In genomic region chr12:92403210-92404175, GRCh38 we compare ENCODE assay signal across 9 cellular contexts.
DNase-seq lines count a peak whose midpoint lies in the region; ATAC-seq, FAIRE-seq and TF ChIP-seq lines count a peak whose summit lies in the region.
"Had no signal": no experiment of that assay in that cellular context is flagged by ENCODE, and none has a peak within 500 bp of the region (broad histone marks: within the 10 kb centered on the region; RNA-seq: fewer than 3 reads in every experiment).

No MANE protein-coding gene starts in this region.

- H3K27me3 Mint-ChIP-seq in stimulated activated naive CD8-positive, alpha-beta T cell treated with anti-CD3 and anti-CD28 coated beads, Interleukin-15, Interleukin-2, amounts not matched to agents 100 ng/mL and 50 ng/mL, for 24 hours, result no peaks in the 10 kb centered on the region
- H3K27me3 Mint-ChIP-seq in type B pancreatic cell, result no peaks in the 10 kb centered on the region

- peak overlapping the region; percentile 97 for H3K27ac Mint-ChIP-seq in stimulated activated naive CD8-positive, alpha-beta T cell treated with anti-CD3 and anti-CD28 coated beads, Interleukin-15, Interleukin-2, amounts not matched to agents 100 ng/mL and 50 ng/mL, for 24 hours
- H3K27ac Mint-ChIP-seq in type B pancreatic cell, result no peak overlapping the region

- no TSS peak for BruUV-seq in PC-9 (replicated peaks; lab: Mats Ljungman, UMichigan)

- H2AFZ ChIP-seq in PC-9, result no peak overlapping the region

- peaks cover 8% of the 10 kb centered on the region for H3K36me3 Mint-ChIP-seq in stimulated activated naive CD8-positive, alpha-beta T cell treated with anti-CD3 and anti-CD28 coated beads, Interleukin-15, Interleukin-2, amounts not matched to agents 100 ng/mL and 50 ng/mL, for 24 hours (ENCODE audit: low read depth)
- H3K36me3 Mint-ChIP-seq in type B pancreatic cell, result no peaks in the 10 kb centered on the region

- no peak for TF ChIP-seq CTCF in colonic mucosa (IDR thresholded peaks at IDR 0.05)
- TF ChIP-seq CTCF in gastroesophageal sphincter (IDR thresholded peaks at IDR 0.05), result no peak
- no peak for TF ChIP-seq CTCF in PC-9 (conservative IDR thresholded peaks at IDR 0.05)
- TF ChIP-seq CTCF in type B pancreatic cell (conservative IDR thresholded peaks at IDR 0.05), result no peak

- H3K79me2 ChIP-seq in PC-9 (ENCODE audit: low read depth), result no peaks in the 10 kb centered on the region

- peaks cover 7% of the 10 kb centered on the region for H3K9me3 Mint-ChIP-seq in stimulated activated naive CD8-positive, alpha-beta T cell treated with anti-CD3 and anti-CD28 coated beads, Interleukin-15, Interleukin-2, amounts not matched to agents 100 ng/mL and 50 ng/mL, for 24 hours
- H3K9me3 Mint-ChIP-seq in type B pancreatic cell, result peaks cover 9% of the 10 kb centered on the region

- H3K4me3 Mint-ChIP-seq in stimulated activated naive CD8-positive, alpha-beta T cell treated with anti-CD3 and anti-CD28 coated beads, Interleukin-15, Interleukin-2, amounts not matched to agents 100 ng/mL and 50 ng/mL, for 24 hours, result peak overlapping the region; percentile 62
- H3K4me3 Mint-ChIP-seq in type B pancreatic cell, result no peak overlapping the region

- CTCF ChIA-PET in PC-9 (lab: Charles Lee), result no interaction called here

- no peak overlapping the region for H3K4me2 ChIP-seq in PC-9

- H3K4me3 ChIP-seq in colonic mucosa, result no peak overlapping the region
- no peak overlapping the region for H3K4me3 ChIP-seq in gastroesophageal sphincter
- H3K4me3 ChIP-seq in PC-9, result no peak overlapping the region
- H3K4me3 ChIP-seq: thoracic aorta had no signal

- H3K27ac ChIP-seq in colonic mucosa, result peak overlapping the region; percentile 9
- H3K27ac ChIP-seq in gastroesophageal sphincter, result no peak overlapping the region
- no peak overlapping the region for H3K27ac ChIP-seq in PC-9
- H3K27ac ChIP-seq: thoracic aorta had no signal

- peaks cover 89% of the 10 kb centered on the region for H3K4me1 Mint-ChIP-seq in stimulated activated naive CD8-positive, alpha-beta T cell treated with anti-CD3 and anti-CD28 coated beads, Interleukin-15, Interleukin-2, amounts not matched to agents 100 ng/mL and 50 ng/mL, for 24 hours (ENCODE audit: low read depth)
- H3K4me1 Mint-ChIP-seq in type B pancreatic cell (ENCODE audit: unreplicated experiment), result peaks cover 17% of the 10 kb centered on the region

- no peak for TF ChIP-seq EP300 in gastroesophageal sphincter (IDR thresholded peaks at IDR 0.05)

- no peaks in the 10 kb centered on the region for H3K27me3 ChIP-seq in colonic mucosa
- H3K27me3 ChIP-seq in gastroesophageal sphincter, result no peaks in the 10 kb centered on the region
- no peaks in the 10 kb centered on the region for H3K27me3 ChIP-seq in PC-9 (ENCODE audit: insufficient read depth, low read depth)

- FAIRE-seq in GM18507 (lab: Jason Lieb, UNC), result peak; percentile 99

- H3K9ac ChIP-seq in colonic mucosa (ENCODE audit: low read depth in 2 of 2, low read length in 2 of 2), result no peak overlapping the region

- no peaks in the 10 kb centered on the region for H3K4me1 ChIP-seq in colonic mucosa
- no peaks in the 10 kb centered on the region for H3K4me1 ChIP-seq in gastroesophageal sphincter
- no peaks in the 10 kb centered on the region for H3K4me1 ChIP-seq in PC-9 (replicated peaks; ENCODE audit: insufficient read depth)

- DNase-seq in GM18507 (ENCODE audit: extremely low spot score, insufficient read length, low read depth) (peak; percentile 15), SK-MEL-5 (ENCODE audit: low read depth, low spot score) (peak; percentile 33), colonic mucosa (peak; percentile 24), PC-9 (no peak), type B pancreatic cell (ENCODE audit: extremely low spot score, unreplicated experiment) (no peak)

- 90 to 100% methylated on average over 2 to 3 of the region's 3 CpGs for WGBS in gastroesophageal sphincter (ENCODE audit: low coverage in 1 of 2), 2 donors

- no peak for TF ChIP-seq POLR2A in gastroesophageal sphincter (IDR thresholded peaks at IDR 0.05)

- H3F3A ChIP-seq in PC-9 (ENCODE audit: insufficient read depth, low read depth), result no peaks in the 10 kb centered on the region

- no peaks in the 10 kb centered on the region for H3K9me2 ChIP-seq in PC-9 (ENCODE audit: insufficient read depth)

- no peaks in the 10 kb centered on the region for H4K20me1 ChIP-seq in PC-9 (ENCODE audit: insufficient read depth)

- POLR2A ChIA-PET in PC-9 (lab: Charles Lee; ENCODE audit: unreplicated experiment), result interaction anchor here (0.7 kb wide), 1 partner anchor 163 kb away, joined by 3 read pairs; no protein-coding TSS in a partner anchor

- no peaks in the 10 kb centered on the region for H3K36me3 ChIP-seq in colonic mucosa
- no peaks in the 10 kb centered on the region for H3K36me3 ChIP-seq in gastroesophageal sphincter
- no peaks in the 10 kb centered on the region for H3K36me3 ChIP-seq in PC-9 (ENCODE audit: low read depth)
- H3K36me3 ChIP-seq: thoracic aorta had no signal

- intact Hi-C loops in colonic mucosa (cut with DNase I), result no loop called here
- intact Hi-C loops in PC-9 (cut with micrococcal nuclease; ENCODE audit: unreplicated experiment), result loop anchor here (10.0 kb wide), 1 partner anchor 171 kb away; no protein-coding TSS in a partner anchor

- H3K9me3 ChIP-seq in colonic mucosa (no peaks in the 10 kb centered on the region), gastroesophageal sphincter (no peaks in the 10 kb centered on the region), PC-9 (ENCODE audit: insufficient read depth, low read depth) (peaks cover 5% of the 10 kb centered on the region; the same call in 1 of the 2 replicates)
- H3K9me3 ChIP-seq: thoracic aorta had no signal

- in situ Hi-C loops in SK-MEL-5 (cut with HindIII; ENCODE audit: low pct_unique_long_range_greater_than_20kb, low sequenced_read_pairs), result no loop called here

- peak; percentile 86 for ATAC-seq in HG02642 (IDR thresholded peaks at IDR 0.05; ENCODE audit: poor library complexity, unreplicated experiment)
- no peak for ATAC-seq in gastroesophageal sphincter

Comparison
In these comparisons a context has a peak if more than half of its experiments do, and no peak if none do; other contexts are left out.
1. DNase-seq: peak in GM18507 (single experiment), SK-MEL-5 (single experiment) and colonic mucosa (single experiment); none in PC-9 (0 of 2) and type B pancreatic cell (single experiment).